12 cellular contexts compared by ENCODE assay signal in the genomic region with DNA sequence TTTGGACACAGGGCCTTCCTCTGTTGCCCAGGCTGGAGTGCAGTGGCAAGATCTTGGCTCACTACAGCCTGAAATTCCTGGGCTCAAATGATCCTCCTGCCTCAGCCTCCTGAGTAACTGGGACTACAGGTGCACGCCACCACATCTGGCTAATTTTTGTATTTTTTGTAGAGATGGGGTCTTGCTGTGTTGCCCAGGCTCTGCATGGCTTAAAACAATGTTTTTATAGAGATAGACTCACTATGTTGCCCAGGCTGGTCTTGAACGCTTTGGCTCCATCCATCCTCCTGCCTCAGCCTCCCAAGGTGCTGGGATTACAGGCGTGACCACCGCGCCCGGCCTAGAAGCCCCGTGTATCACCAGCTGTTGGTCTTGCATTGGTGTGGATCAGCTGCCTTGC. TPM values are rescaled to one million over a fixed set of nuclear protein-coding genes. Genes with fewer than 3 reads are reported as not detected.
DNase-seq lines count a peak whose midpoint lies in the region; ATAC-seq, FAIRE-seq and TF ChIP-seq lines count a peak whose summit lies in the region.
"Not testable (repeated sequence)": the region's sequence is repeated elsewhere in the genome, so short reads cannot be mapped to it uniquely, and the experiment has no call there.
"Had no signal": no experiment of that assay in that cellular context is flagged by ENCODE, and none has a peak within 500 bp of the region (broad histone marks: within the 10 kb centered on the region; RNA-seq: fewer than 3 reads in every experiment).

No MANE protein-coding gene starts in this region.

- CTCF ChIA-PET in HCT116 (lab: Charles Lee); IMR-90 (lab: Yijun Ruan, JAX); K562 (lab: Yijun Ruan, JAX; ENCODE audit: low intra/inter-chr PET ratio): not testable (repeated sequence)

- not testable (repeated sequence) for H3K9ac ChIP-seq in HCT116 (ENCODE audit: low read length); IMR-90 (ENCODE audit: low read depth, low read length); K562 (ENCODE audit: insufficient read depth in 1 of 2, low read depth in 2 of 2, low read length in 2 of 2)

- TF ChIP-seq POLR2A in HCT116 (IDR thresholded peaks at IDR 0.05; ENCODE audit: borderline replicate concordance, extremely low read depth, insufficient read depth, insufficient read length); IMR-90 (IDR thresholded peaks at IDR 0.05; ENCODE audit: low read depth, low read length); K562 (conservative IDR thresholded peaks at IDR 0.05): not testable (repeated sequence)

- not testable (repeated sequence) for FAIRE-seq in K562 (lab: Jason Lieb, UNC)

- not testable (repeated sequence) for TF ChIP-seq CTCF in HCT116 (IDR thresholded peaks at IDR 0.05 in 2 of 3, conservative IDR thresholded peaks at IDR 0.05 in 1 of 3; ENCODE audit: borderline replicate concordance in 1 of 3, insufficient read depth in 1 of 3, low read depth in 2 of 3, low read length in 2 of 3); IMR-90 (conservative IDR thresholded peaks at IDR 0.05; ENCODE audit: low read depth, low read length); K562 (IDR thresholded peaks at IDR 0.05 in 2 of 3, conservative IDR thresholded peaks at IDR 0.05 in 1 of 3; ENCODE audit: insufficient read depth in 2 of 3, low read depth in 1 of 3, low read length in 3 of 3)

- dilution Hi-C loops in IMR-90 (cut with HindIII; ENCODE audit: low sequenced_read_pairs, unreplicated experiment), result not testable (repeated sequence)

- not testable (repeated sequence) for H3K79me1 ChIP-seq in IMR-90 (ENCODE audit: low read depth in 1 of 2, low read length in 2 of 2)

- H4K91ac ChIP-seq in IMR-90 (ENCODE audit: insufficient read depth, low read depth, low read length), result not testable (repeated sequence)

- H3K9me1 ChIP-seq in IMR-90 (ENCODE audit: insufficient read depth, low read length); K562 (ENCODE audit: control insufficient read depth, insufficient read depth, low read length): not testable (repeated sequence)

- not testable (repeated sequence) for H2BK5ac ChIP-seq in IMR-90 (ENCODE audit: low read depth, low read length, poor library complexity, severe bottlenecking)

- H3K4ac ChIP-seq in IMR-90 (ENCODE audit: low read depth, low read length), result not testable (repeated sequence)

- H2AK9ac ChIP-seq in IMR-90 (replicated peaks; ENCODE audit: low read depth, low read length, poor library complexity), result peak overlapping the region; percentile 70

- not testable (repeated sequence) for BruUV-seq in HCT116 (replicated peaks; lab: Mats Ljungman, UMichigan); IMR-90 (replicated peaks; lab: Mats Ljungman, UMichigan); K562 (replicated peaks; lab: Mats Ljungman, UMichigan)

- not testable (repeated sequence) for H3K9me3 ChIP-seq in HCT116 (ENCODE audit: control insufficient read depth in 1 of 2, insufficient read depth in 1 of 2, low read depth in 1 of 2, low read length in 2 of 2); IMR-90 (ENCODE audit: control insufficient read depth, insufficient read depth, low read length); K562 (replicated peaks; ENCODE audit: control insufficient read depth, insufficient read depth, low read depth, low read length)

- not testable (repeated sequence) for H2BK120ac ChIP-seq in IMR-90 (ENCODE audit: low read depth, low read length)

- not testable (repeated sequence) for H3K27ac ChIP-seq in HCT116 (ENCODE audit: low read depth, low read length); IMR-90 (ENCODE audit: insufficient read depth, low read length); K562 (ENCODE audit: extremely low read depth, low read depth, low read length)

- H3K27me3 ChIP-seq in HCT116 (ENCODE audit: insufficient read depth, low read length), result not testable (repeated sequence)
- peaks cover 18% of the 10 kb centered on the region; the same call in 1 of the 2 replicates for H3K27me3 ChIP-seq in IMR-90 (ENCODE audit: control insufficient read depth, insufficient read depth, low read length)
- H3K27me3 ChIP-seq in K562 (ENCODE audit: control insufficient read depth in 2 of 2, insufficient read depth in 2 of 2, low read length in 2 of 2), result peaks cover 2 to 12% of the 10 kb centered on the region in 2 experiments; a peak in 3 of 5 replicates

- H3K23ac ChIP-seq in IMR-90 (ENCODE audit: low read depth, low read length), result not testable (repeated sequence)

- in situ Hi-C loops in IMR-90 (cut with MboI; ENCODE audit: low sequenced_read_pairs); K562 (cut with MboI): not testable (repeated sequence)

- peak overlapping the region; percentile 37; the same call in 1 of the 2 replicates for H3K4me2 ChIP-seq in HCT116 (ENCODE audit: low read length)
- not testable (repeated sequence) for H3K4me2 ChIP-seq in IMR-90 (ENCODE audit: low read depth, low read length); K562 (ENCODE audit: insufficient read depth, low read length)

- WGBS in IMR-90 (ENCODE audit: extremely low coverage in 2 of 2, insufficient read length in 1 of 2), 2 experiments, result 100% methylated on average over 1 of the region's 7 CpGs; no CpG with 5 or more reads in 1 of the 2 experiments
- 66% methylated on average over 7 of the region's 7 CpGs for WGBS in K562 (ENCODE audit: insufficient coverage, low coverage, missing lambda C conversion rate)

- RAD21 ChIA-PET in HCT116 (lab: Charles Lee; ENCODE audit: low non-redundant PET in 1 of 2, low total read pairs in 2 of 2, uncharacterized antibody in 2 of 2, unreplicated experiment in 2 of 2), result not testable (repeated sequence)

- H2BK20ac ChIP-seq in IMR-90 (ENCODE audit: low read depth, low read length), result not testable (repeated sequence)

- ATAC-seq in HCT116; IMR-90 (ENCODE audit: low read depth); K562: not testable (repeated sequence)

- H4K8ac ChIP-seq in IMR-90 (ENCODE audit: low read depth in 2 of 2, low read length in 2 of 2), result not testable (repeated sequence)

- not testable (repeated sequence) for H3K79me2 ChIP-seq in HCT116 (ENCODE audit: insufficient read depth, low read length); K562 (ENCODE audit: control insufficient read depth, insufficient read depth, low read length)

- H3K56ac ChIP-seq in IMR-90 (ENCODE audit: extremely low read depth, insufficient read depth, low read length), result not testable (repeated sequence)

- H4K20me1 ChIP-seq in HCT116 (ENCODE audit: insufficient read depth); IMR-90 (ENCODE audit: insufficient read depth, low read length); K562 (replicated peaks; ENCODE audit: control insufficient read depth, insufficient read depth, low read length): not testable (repeated sequence)

- H4K5ac ChIP-seq in IMR-90 (ENCODE audit: low read depth, low read length), result not testable (repeated sequence)

- intact Hi-C loops in HCT116 (cut with micrococcal nuclease); IMR-90 (cut with micrococcal nuclease); K562 (cut with micrococcal nuclease): not testable (repeated sequence)

- TF ChIP-seq RAD21 in HCT116 (IDR thresholded peaks at IDR 0.05; ENCODE audit: low read depth); IMR-90 (IDR thresholded peaks at IDR 0.05; ENCODE audit: low read length); K562 (CRISPR knock-in tag; conservative IDR thresholded peaks at IDR 0.05 in 1 of 2, IDR thresholded peaks at IDR 0.05 in 1 of 2): not testable (repeated sequence)

- not testable (repeated sequence) for H3K36me3 ChIP-seq in HCT116 (ENCODE audit: control insufficient read depth in 1 of 2, insufficient read depth in 2 of 2, low read length in 2 of 2); IMR-90 (ENCODE audit: control insufficient read depth, insufficient read depth, low read length); K562 (ENCODE audit: control insufficient read depth, insufficient read depth, low read length)

- not testable (repeated sequence) for H2AFZ ChIP-seq in HCT116 (ENCODE audit: low read depth, low read length, poor library complexity, severe bottlenecking); IMR-90 (replicated peaks; ENCODE audit: low read length, poor library complexity)
- peak overlapping the region; percentile 81; the same call in 1 of the 2 replicates for H2AFZ ChIP-seq in K562 (ENCODE audit: low read depth, low read length)

- TF ChIP-seq EP300 in K562 (IDR thresholded peaks at IDR 0.05; ENCODE audit: low read length), result not testable (repeated sequence)

- not testable (repeated sequence) for H3K4me1 ChIP-seq in HCT116 (ENCODE audit: control insufficient read depth in 1 of 2, insufficient read depth in 2 of 2, low read length in 2 of 2); IMR-90 (ENCODE audit: control insufficient read depth, insufficient read depth, low read length)
- peaks cover 3 to 21% of the 10 kb centered on the region in 2 experiments; a peak in 3 of 5 replicates for H3K4me1 ChIP-seq in K562 (replicated peaks in 1 of 2; ENCODE audit: control insufficient read depth in 2 of 2, insufficient read depth in 2 of 2, low read length in 2 of 2)

- not testable (repeated sequence) for H3K9me2 ChIP-seq in HCT116 (ENCODE audit: insufficient read depth)

- H3K4me3 ChIP-seq in HCT116 (replicated peaks in 1 of 2; ENCODE audit: low read depth in 1 of 2, low read length in 2 of 2); IMR-90 (ENCODE audit: insufficient read depth, low read depth, low read length); K562: not testable (repeated sequence)

- not testable (repeated sequence) for H2AK5ac ChIP-seq in IMR-90 (ENCODE audit: low read depth, low read length)

- not testable (repeated sequence) for H2BK15ac ChIP-seq in IMR-90 (ENCODE audit: low read depth, low read length)

- not testable (repeated sequence) for H3K14ac ChIP-seq in IMR-90 (replicated peaks; ENCODE audit: low read depth, low read length)

- not testable (repeated sequence) for H3K18ac ChIP-seq in IMR-90 (ENCODE audit: low read depth, low read length)

- POLR2A ChIA-PET in HCT116 (lab: Charles Lee); IMR-90 (lab: Charles Lee; ENCODE audit: unreplicated experiment): not testable (repeated sequence)
- POLR2A ChIA-PET in K562 (lab: Yijun Ruan, JAX), result interaction anchor here (1.4 kb wide), 1 partner anchor 8 kb away, joined by 3 read pairs; no protein-coding TSS in a partner anchor

- not testable (repeated sequence) for DNase-seq in HCT116 (ENCODE audit: low read depth, low spot score); IMR-90; K562 (ENCODE audit: extremely low read depth in 1 of 4, low spot score in 3 of 4)

RNA-seq across cellular contexts. Expression of gene TPSD1, which starts 13.5 kb away (rescaled TPM):
- not detected for total RNA-seq in HCT116 (2021; ENCODE audit: unreplicated experiment)
- polyA plus RNA-seq in HCT116 (2012), result not detected in 2 replicates
- total RNA-seq in IMR-90 (2012; rRNA removed), result not detected in 2 replicates
- not detected in 2 replicates for polyA plus RNA-seq in IMR-90 (2012; rRNA removed)
- polyA plus RNA-seq in IMR-90 (2012; cell fraction: cytosol; rRNA removed), result not detected in 2 replicates
- not detected in 2 replicates for polyA plus RNA-seq in IMR-90 (2012; cell fraction: nucleus; rRNA removed; ENCODE audit: low replicate concordance)
- not detected in 2 replicates for total RNA-seq in K562 (2011; cell fraction: chromatin; rRNA removed; ENCODE audit: low replicate concordance)
- total RNA-seq in K562 (2011; cell fraction: nucleolus; rRNA removed), result not detected in 2 replicates
- not detected in 2 replicates for total RNA-seq in K562 (2011; cell fraction: nucleoplasm; rRNA removed)
- not detected in 2 replicates for total RNA-seq in K562 (2014; rRNA removed)
- not detected in 2 replicates for total RNA-seq in K562 (2014; rRNA removed; fragmentation: Illumina TruSeq; extraction: Trizol)
- total RNA-seq in K562 (2015; rRNA removed; fragmentation: Illumina TruSeq; extraction: Trizol), result not detected in 2 replicates
- not detected in 2 replicates for total RNA-seq in K562 (2021)
- not detected in 2 replicates for polyA plus RNA-seq in K562 (2011; rRNA removed)
- polyA plus RNA-seq in K562 (2011; cell fraction: cytosol; rRNA removed), result not detected in 2 replicates
- not detected in 2 replicates for polyA plus RNA-seq in K562 (2011; cell fraction: nucleus; rRNA removed)
- polyA plus RNA-seq in K562 (2012), result 0.07 TPM in 1 of 2 replicates, not detected in the other
- polyA plus RNA-seq in K562 (2014; fragmentation: Illumina TruSeq; extraction: Trizol), result not detected in 2 replicates
- polyA plus RNA-seq in K562 (2014; fragmentation: Nextera tagmentation; extraction: Ambion mirVana), result not detected
- polyA plus RNA-seq in K562 (2014; rRNA removed), result not detected in 2 replicates
- polyA minus RNA-seq in K562 (2011; rRNA and poly(A)+ RNA removed), result not detected in 2 replicates
- polyA minus RNA-seq in K562 (2011; cell fraction: cytosol; rRNA and poly(A)+ RNA removed), result not detected in 2 replicates
- polyA minus RNA-seq in K562 (2011; cell fraction: nucleus; rRNA and poly(A)+ RNA removed), result not detected in 2 replicates
- total RNA-seq: CD4-positive, alpha-beta memory T cell; CD4-positive, CD25-positive, alpha-beta regulatory T cell; CD8-positive, alpha-beta memory T cell; Daoy; G401; GM12878 had no signal
- polyA plus RNA-seq: AG04450; CD14-positive monocyte; CD4-positive, alpha-beta memory T cell; CD4-positive, CD25-positive, alpha-beta regulatory T cell; CD8-positive, alpha-beta memory T cell; GM12878 had no signal

RNA-seq across cellular contexts. Expression of gene TPSAB1, which starts 28.9 kb away (rescaled TPM):
- total RNA-seq in HCT116 (2021; ENCODE audit: unreplicated experiment) (0.25 TPM), IMR-90 (2012; rRNA removed) (not detected in 2 replicates), K562 (2014; rRNA removed) (not detected in 2 replicates), K562 (2014; rRNA removed; fragmentation: Illumina TruSeq; extraction: Trizol) (not detected in 2 replicates), K562 (2015; rRNA removed; fragmentation: Illumina TruSeq; extraction: Trizol) (not detected in 2 replicates), K562 (2021) (0.31 TPM in 1 of 2 replicates, not detected in the other)
- polyA plus RNA-seq in HCT116 (2012), result not detected in 2 replicates
- polyA plus RNA-seq in IMR-90 (2012; rRNA removed) (not detected in 2 replicates), K562 (2011; rRNA removed) (not detected in 2 replicates), K562 (2014; fragmentation: Illumina TruSeq; extraction: Trizol) (not detected in 2 replicates), K562 (2014; fragmentation: Nextera tagmentation; extraction: Ambion mirVana) (not detected), K562 (2014; rRNA removed) (not detected in 2 replicates)
- not detected in 2 replicates for polyA plus RNA-seq in IMR-90 (2012; cell fraction: cytosol; rRNA removed)
- polyA plus RNA-seq in IMR-90 (2012; cell fraction: nucleus; rRNA removed; ENCODE audit: low replicate concordance), result not detected in 2 replicates
- total RNA-seq in K562 (2011; cell fraction: chromatin; rRNA removed; ENCODE audit: low replicate concordance), result not detected in 2 replicates
- not detected in 2 replicates for total RNA-seq in K562 (2011; cell fraction: nucleolus; rRNA removed)
- total RNA-seq in K562 (2011; cell fraction: nucleoplasm; rRNA removed), result not detected in 2 replicates
- polyA plus RNA-seq in K562 (2011; cell fraction: cytosol; rRNA removed), result not detected in 2 replicates
- polyA plus RNA-seq in K562 (2011; cell fraction: nucleus; rRNA removed), result not detected in 2 replicates
- polyA plus RNA-seq in K562 (2012), result 0.10 TPM in 1 of 2 replicates, not detected in the other
- not detected in 2 replicates for polyA minus RNA-seq in K562 (2011; rRNA and poly(A)+ RNA removed)
- not detected in 2 replicates for polyA minus RNA-seq in K562 (2011; cell fraction: cytosol; rRNA and poly(A)+ RNA removed)
- not detected in 2 replicates for polyA minus RNA-seq in K562 (2011; cell fraction: nucleus; rRNA and poly(A)+ RNA removed)
- total RNA-seq: CD4-positive, alpha-beta memory T cell; CD4-positive, CD25-positive, alpha-beta regulatory T cell; CD8-positive, alpha-beta memory T cell; Daoy; G401; GM12878 had no signal
- polyA plus RNA-seq: AG04450; CD14-positive monocyte; CD4-positive, alpha-beta memory T cell; CD4-positive, CD25-positive, alpha-beta regulatory T cell; CD8-positive, alpha-beta memory T cell had no signal

RNA-seq across cellular contexts. Expression of gene TPSB2, which starts 39.4 kb away (rescaled TPM):
- total RNA-seq in HCT116 (2021; ENCODE audit: unreplicated experiment), result not detected
- polyA plus RNA-seq in HCT116 (2012), result not detected in 2 replicates
- total RNA-seq in IMR-90 (2012; rRNA removed), result not detected in 2 replicates
- polyA plus RNA-seq in IMR-90 (2012; rRNA removed), result not detected in 2 replicates
- polyA plus RNA-seq in IMR-90 (2012; cell fraction: cytosol; rRNA removed), result not detected in 2 replicates
- polyA plus RNA-seq in IMR-90 (2012; cell fraction: nucleus; rRNA removed; ENCODE audit: low replicate concordance), result not detected in 2 replicates
- not detected in 2 replicates for total RNA-seq in K562 (2011; cell fraction: chromatin; rRNA removed; ENCODE audit: low replicate concordance)
- total RNA-seq in K562 (2011; cell fraction: nucleolus; rRNA removed), result not detected in 2 replicates
- not detected in 2 replicates for total RNA-seq in K562 (2011; cell fraction: nucleoplasm; rRNA removed)
- total RNA-seq in K562 (2014; rRNA removed), result not detected in 2 replicates
- not detected in 2 replicates for total RNA-seq in K562 (2014; rRNA removed; fragmentation: Illumina TruSeq; extraction: Trizol)
- total RNA-seq in K562 (2015; rRNA removed; fragmentation: Illumina TruSeq; extraction: Trizol), result not detected in 2 replicates
- total RNA-seq in K562 (2021), result 0.16 and 0.18 TPM in 2 replicates
- polyA plus RNA-seq in K562 (2011; rRNA removed), result not detected in 2 replicates
- not detected in 2 replicates for polyA plus RNA-seq in K562 (2011; cell fraction: cytosol; rRNA removed)
- not detected in 2 replicates for polyA plus RNA-seq in K562 (2011; cell fraction: nucleus; rRNA removed)
- polyA plus RNA-seq in K562 (2012), result not detected in 2 replicates
- polyA plus RNA-seq in K562 (2014; fragmentation: Illumina TruSeq; extraction: Trizol), result not detected in 2 replicates
- not detected for polyA plus RNA-seq in K562 (2014; fragmentation: Nextera tagmentation; extraction: Ambion mirVana)
- polyA plus RNA-seq in K562 (2014; rRNA removed), result not detected in 2 replicates
- not detected in 2 replicates for polyA minus RNA-seq in K562 (2011; rRNA and poly(A)+ RNA removed)
- polyA minus RNA-seq in K562 (2011; cell fraction: cytosol; rRNA and poly(A)+ RNA removed), result not detected in 2 replicates
- polyA minus RNA-seq in K562 (2011; cell fraction: nucleus; rRNA and poly(A)+ RNA removed), result not detected in 2 replicates
- total RNA-seq: CD4-positive, alpha-beta memory T cell; CD4-positive, CD25-positive, alpha-beta regulatory T cell; CD8-positive, alpha-beta memory T cell; Daoy; G401; GM12878 had no signal
- polyA plus RNA-seq: AG04450; CD14-positive monocyte; CD4-positive, alpha-beta memory T cell; CD4-positive, CD25-positive, alpha-beta regulatory T cell; CD8-positive, alpha-beta memory T cell; GM12878 had no signal

RNA-seq across cellular contexts. Expression of gene UBE2I, which starts 40.0 kb away (rescaled TPM):
- total RNA-seq in HCT116 (2021; ENCODE audit: unreplicated experiment) (212 TPM), IMR-90 (2012; rRNA removed) (30.8 and 45.0 TPM in 2 replicates), K562 (2014; rRNA removed) (64.7 and 104 TPM in 2 replicates), K562 (2014; rRNA removed; fragmentation: Illumina TruSeq; extraction: Trizol) (103 and 114 TPM in 2 replicates), K562 (2015; rRNA removed; fragmentation: Illumina TruSeq; extraction: Trizol) (96.9 and 104 TPM in 2 replicates), K562 (2021) (208 and 215 TPM in 2 replicates)
- polyA plus RNA-seq in HCT116 (2012), result 96.9 and 135 TPM in 2 replicates
- polyA plus RNA-seq in IMR-90 (2012; rRNA removed) (113 and 140 TPM in 2 replicates), K562 (2011; rRNA removed) (132 and 145 TPM in 2 replicates), K562 (2014; fragmentation: Illumina TruSeq; extraction: Trizol) (222 and 254 TPM in 2 replicates), K562 (2014; fragmentation: Nextera tagmentation; extraction: Ambion mirVana) (10 to 100 TPM; 36.6 to 45.1 TPM), K562 (2014; rRNA removed) (171 and 184 TPM in 2 replicates)
- polyA plus RNA-seq in IMR-90 (2012; cell fraction: cytosol; rRNA removed), result 47.2 and 66.3 TPM in 2 replicates
- 119 and 179 TPM in 2 replicates for polyA plus RNA-seq in IMR-90 (2012; cell fraction: nucleus; rRNA removed; ENCODE audit: low replicate concordance)
- 163 and 370 TPM in 2 replicates for total RNA-seq in K562 (2011; cell fraction: chromatin; rRNA removed; ENCODE audit: low replicate concordance)
- 214 and 227 TPM in 2 replicates for total RNA-seq in K562 (2011; cell fraction: nucleolus; rRNA removed)
- 128 and 149 TPM in 2 replicates for total RNA-seq in K562 (2011; cell fraction: nucleoplasm; rRNA removed)
- polyA plus RNA-seq in K562 (2011; cell fraction: cytosol; rRNA removed), result 67.6 and 119 TPM in 2 replicates
- polyA plus RNA-seq in K562 (2011; cell fraction: nucleus; rRNA removed), result 140 and 142 TPM in 2 replicates
- polyA plus RNA-seq in K562 (2012), result 143 and 153 TPM in 2 replicates
- 118 and 130 TPM in 2 replicates for polyA minus RNA-seq in K562 (2011; rRNA and poly(A)+ RNA removed)
- polyA minus RNA-seq in K562 (2011; cell fraction: cytosol; rRNA and poly(A)+ RNA removed), result 69.2 and 93.4 TPM in 2 replicates
- polyA minus RNA-seq in K562 (2011; cell fraction: nucleus; rRNA and poly(A)+ RNA removed), result 62.3 and 72.8 TPM in 2 replicates

RNA-seq across cellular contexts. Expression of gene TPSG1, which starts 44.4 kb away (rescaled TPM):
- total RNA-seq in HCT116 (2021; ENCODE audit: unreplicated experiment) (not detected), IMR-90 (2012; rRNA removed) (not detected in 2 replicates), K562 (2014; rRNA removed) (not detected in 2 replicates), K562 (2014; rRNA removed; fragmentation: Illumina TruSeq; extraction: Trizol) (not detected in 2 replicates), K562 (2015; rRNA removed; fragmentation: Illumina TruSeq; extraction: Trizol) (not detected in 2 replicates), K562 (2021) (not detected in 2 replicates)
- 0.10 and 0.16 TPM in 2 replicates for polyA plus RNA-seq in HCT116 (2012)
- polyA plus RNA-seq in IMR-90 (2012; rRNA removed) (not detected in 2 replicates), K562 (2011; rRNA removed) (not detected in 2 replicates), K562 (2014; fragmentation: Illumina TruSeq; extraction: Trizol) (not detected in 2 replicates), K562 (2014; fragmentation: Nextera tagmentation; extraction: Ambion mirVana) (not detected), K562 (2014; rRNA removed) (not detected in 2 replicates)
- polyA plus RNA-seq in IMR-90 (2012; cell fraction: cytosol; rRNA removed), result not detected in 2 replicates
- polyA plus RNA-seq in IMR-90 (2012; cell fraction: nucleus; rRNA removed; ENCODE audit: low replicate concordance), result not detected in 2 replicates
- not detected in 2 replicates for total RNA-seq in K562 (2011; cell fraction: chromatin; rRNA removed; ENCODE audit: low replicate concordance)
- not detected in 2 replicates for total RNA-seq in K562 (2011; cell fraction: nucleolus; rRNA removed)
- not detected in 2 replicates for total RNA-seq in K562 (2011; cell fraction: nucleoplasm; rRNA removed)
- not detected in 2 replicates for polyA plus RNA-seq in K562 (2011; cell fraction: cytosol; rRNA removed)
- polyA plus RNA-seq in K562 (2011; cell fraction: nucleus; rRNA removed), result not detected in 2 replicates
- polyA plus RNA-seq in K562 (2012), result not detected in 2 replicates
- polyA minus RNA-seq in K562 (2011; rRNA and poly(A)+ RNA removed), result not detected in 2 replicates
- not detected in 2 replicates for polyA minus RNA-seq in K562 (2011; cell fraction: cytosol; rRNA and poly(A)+ RNA removed)
- not detected in 2 replicates for polyA minus RNA-seq in K562 (2011; cell fraction: nucleus; rRNA and poly(A)+ RNA removed)
- total RNA-seq: A673; CD4-positive, alpha-beta memory T cell; CD4-positive, CD25-positive, alpha-beta regulatory T cell; CD8-positive, alpha-beta memory T cell; G401; GM12878 had no signal
- polyA plus RNA-seq: AG04450; CD14-positive monocyte; CD4-positive, alpha-beta memory T cell; CD4-positive, CD25-positive, alpha-beta regulatory T cell; CD8-positive, alpha-beta memory T cell; GM12878 had no signal
